1 cellular context compared by ENCODE assay signal in genomic region chr11:47328449-47329390, GRCh38.
TF ChIP-seq lines count a peak whose summit lies in the region.

No MANE protein-coding gene starts in this region.

TF ChIP-seq in GM23338, 12 proteins besides CTCF, POLR2A, EP300 and RAD21 (continued from another document):
- no peak for TF ChIP-seq REST (IDR thresholded peaks at IDR 0.05; ENCODE audit: unreplicated experiment)
- TF ChIP-seq POLR2AphosphoS5 (IDR thresholded peaks at IDR 0.05; ENCODE audit: low read depth), result no peak
- no peak for TF ChIP-seq ETS1 (IDR thresholded peaks at IDR 0.05)
- TF ChIP-seq EZH2 (IDR thresholded peaks at IDR 0.05; ENCODE audit: low read depth, unreplicated experiment), result no peak
